Comparison of ENCODE assay signal across 14 cellular contexts in the genomic region with DNA sequence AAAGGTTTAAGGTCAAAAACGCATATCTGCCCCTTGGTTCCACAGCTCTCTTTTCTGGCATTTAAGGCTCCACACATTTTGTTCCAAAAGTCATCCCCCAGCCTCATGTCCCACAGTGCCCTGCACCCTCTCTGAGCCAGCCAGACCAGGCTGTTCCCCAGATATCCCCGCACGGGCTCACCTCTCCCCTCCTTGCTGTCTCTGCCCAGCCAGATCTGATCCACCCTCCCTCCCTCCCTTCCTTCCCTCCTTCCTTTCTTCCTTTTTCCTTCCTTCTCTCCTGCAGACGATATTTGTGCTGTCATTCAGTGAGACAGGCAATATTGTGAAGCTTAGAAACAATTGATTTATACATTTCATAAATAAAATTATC. TPM values are rescaled to one million over a fixed set of nuclear protein-coding genes. Genes with fewer than 3 reads are reported as not detected.
DNase-seq lines count a peak whose midpoint lies in the region; ATAC-seq, FAIRE-seq and TF ChIP-seq lines count a peak whose summit lies in the region.
"Had no signal": no experiment of that assay in that cellular context is flagged by ENCODE, and none has a peak within 500 bp of the region (broad histone marks: within the 10 kb centered on the region; RNA-seq: fewer than 3 reads in every experiment).

No MANE protein-coding gene starts in this region.

- no peaks in the 10 kb centered on the region for H3K27me3 ChIP-seq in Peyer's patch
- no peaks in the 10 kb centered on the region for H3K27me3 ChIP-seq in endothelial cell of umbilical vein (ENCODE audit: control insufficient read depth in 2 of 2, insufficient read depth in 2 of 2, low read length in 2 of 2)
- H3K27me3 ChIP-seq in muscle layer of colon (ENCODE audit: control insufficient read depth in 1 of 2, insufficient read depth in 2 of 2, low read length in 2 of 2): no peaks in the 10 kb centered on the region
- no peaks in the 10 kb centered on the region for H3K27me3 ChIP-seq in thyroid gland

- no peaks in the 10 kb centered on the region for H4K20me1 ChIP-seq in endothelial cell of umbilical vein (replicated peaks; ENCODE audit: control insufficient read depth, extremely low read depth, insufficient read depth, low read length)

- no peaks in the 10 kb centered on the region for H3K36me3 ChIP-seq in Peyer's patch
- no peaks in the 10 kb centered on the region for H3K36me3 ChIP-seq in endothelial cell of umbilical vein (ENCODE audit: control insufficient read depth in 2 of 2, extremely low read depth in 1 of 2, insufficient read depth in 2 of 2, low read length in 2 of 2)
- H3K36me3 ChIP-seq in muscle layer of colon (ENCODE audit: insufficient read depth, low read length): no peaks in the 10 kb centered on the region
- no peaks in the 10 kb centered on the region for H3K36me3 ChIP-seq in thyroid gland

- H3K9me3 ChIP-seq in Peyer's patch (no peaks in the 10 kb centered on the region), endothelial cell of umbilical vein (replicated peaks; ENCODE audit: control insufficient read depth, insufficient read depth, low read length) (no peaks in the 10 kb centered on the region), muscle layer of colon (ENCODE audit: low read length) (no peaks in the 10 kb centered on the region), thyroid gland (no peaks in the 10 kb centered on the region)

- no peak for TF ChIP-seq CTCF in Peyer's patch (IDR thresholded peaks at IDR 0.05)
- no peak for TF ChIP-seq CTCF in endothelial cell of umbilical vein (IDR thresholded peaks at IDR 0.05; ENCODE audit: extremely low read depth in 1 of 2, insufficient read depth in 1 of 2, low read depth in 1 of 2, low read length in 2 of 2)
- no peak for TF ChIP-seq CTCF in thyroid gland (IDR thresholded peaks at IDR 0.05)

- DNase-seq in Peyer's patch (no peak), endothelial cell of umbilical vein (ENCODE audit: low read depth, low spot score) (no peak), thyroid gland (no peak), GM19240 (ENCODE audit: insufficient read length, low spot score) (no peak), DMS 273 (lab: John Stamatoyannopoulos, UW; ENCODE audit: unreplicated experiment) (no peak)
- DNase-seq: activated B cell treated with CpG ODN at 0.5 μM for 24 hours; COR-L47; naive thymus-derived CD8-positive, alpha-beta T cell; NCI-H2081 treated with DMSO at 0.1 percent for 48 hours had no signal

- H3K4me1 ChIP-seq in Peyer's patch: peaks cover 0 to 16% (median 0%) of the 10 kb centered on the region in 4 donors
- peaks cover 9% of the 10 kb centered on the region for H3K4me1 ChIP-seq in endothelial cell of umbilical vein (ENCODE audit: control insufficient read depth, extremely low read depth, insufficient read depth, low read length)
- peaks cover 40% of the 10 kb centered on the region for H3K4me1 ChIP-seq in muscle layer of colon (ENCODE audit: insufficient read depth, low read length)
- H3K4me1 ChIP-seq in thyroid gland: peaks cover 4 to 31% of the 10 kb centered on the region in 2 donors

- peak overlapping the region; percentile 91 for H2AFZ ChIP-seq in endothelial cell of umbilical vein (ENCODE audit: low read depth, low read length)

- H3K27ac ChIP-seq in Peyer's patch (peak overlapping the region; percentile 64 to 93 (median 84)), endothelial cell of umbilical vein (ENCODE audit: insufficient read depth, low read depth, low read length) (peak overlapping the region; percentile 24), muscle layer of colon (ENCODE audit: low read depth, low read length) (peak overlapping the region; percentile 95), thyroid gland (peak overlapping the region; percentile 62 to 83 (median 80))

- H3K4me3 ChIP-seq in Peyer's patch (no peak overlapping the region), endothelial cell of umbilical vein (replicated peaks in 1 of 3; ENCODE audit: insufficient read depth in 1 of 3, low read depth in 1 of 3, low read length in 3 of 3) (no peak overlapping the region), muscle layer of colon (ENCODE audit: low read depth in 1 of 2, low read length in 2 of 2) (peak overlapping the region in 1 of 2 donors; percentile 44), thyroid gland (replicated peaks in 1 of 3) (no peak overlapping the region)

- 52 to 62% methylated on average over 4 of the region's 4 CpGs for WGBS in thyroid gland, 2 donors

- no peak overlapping the region for H3K4me2 ChIP-seq in endothelial cell of umbilical vein (ENCODE audit: insufficient read depth, low read length)

- no TSS peak for BruUV-seq in endothelial cell of umbilical vein (replicated peaks; lab: Mats Ljungman, UMichigan)

- POLR2A ChIA-PET in endothelial cell of umbilical vein (lab: Charles Lee): interaction anchor here (1.1 to 1.3 kb wide), 2 partner anchors 31 to 37 kb away, joined by 4 to 8 read pairs; a partner anchor contains a TSS

- no peaks in the 10 kb centered on the region for H3K9me1 ChIP-seq in endothelial cell of umbilical vein (replicated peaks; ENCODE audit: control insufficient read depth, extremely low read depth, insufficient read depth, low read length)

- peak; percentile 24 for FAIRE-seq in endothelial cell of umbilical vein (lab: Jason Lieb, UNC)
- FAIRE-seq: GM12892, HTR-8/SVneo had no signal

- ATAC-seq in GM19035 (IDR thresholded peaks at IDR 0.05; ENCODE audit: unreplicated experiment) (no peak), HG03095 (IDR thresholded peaks at IDR 0.05; ENCODE audit: unreplicated experiment) (no peak)
- ATAC-seq: naive thymus-derived CD8-positive, alpha-beta T cell had no signal

- no peaks in the 10 kb centered on the region for H3K79me2 ChIP-seq in endothelial cell of umbilical vein (ENCODE audit: control insufficient read depth, insufficient read depth, low read length)

- intact Hi-C loops in endothelial cell of umbilical vein (cut with micrococcal nuclease): loop anchor here (1.0 kb wide), 1 partner anchor 12 kb away; no protein-coding TSS in a partner anchor
- intact Hi-C loops in thyroid gland (cut with DNase I): no loop called here

- TF ChIP-seq POLR2A in Peyer's patch (IDR thresholded peaks at IDR 0.05): no peak
- TF ChIP-seq POLR2A in endothelial cell of umbilical vein (IDR thresholded peaks at IDR 0.05; ENCODE audit: low read depth, low read length): no peak
- TF ChIP-seq POLR2A in thyroid gland (IDR thresholded peaks at IDR 0.05): no peak

- dilution Hi-C loops in endothelial cell of umbilical vein (cut with MboI; ENCODE audit: extremely low pct_ligation_motif_present, low sequenced_read_pairs): no loop called here

- no peak overlapping the region for H3K9ac ChIP-seq in endothelial cell of umbilical vein (replicated peaks; ENCODE audit: extremely low read depth, insufficient read depth, low read length)
- peak overlapping the region; percentile 49 for H3K9ac ChIP-seq in muscle layer of colon (ENCODE audit: low read length)

- CTCF ChIA-PET in endothelial cell of umbilical vein (lab: Charles Lee): interaction anchor here (0.8 to 2.2 kb wide), 7 partner anchors 10 to 178 kb away, joined by 3 to 17 read pairs (median 9); a partner anchor contains a TSS

TF ChIP-seq in endothelial cell of umbilical vein, 7 proteins besides CTCF, POLR2A, EP300 and RAD21:
- TF ChIP-seq JUN (IDR thresholded peaks at IDR 0.05; ENCODE audit: borderline replicate concordance, insufficient read depth, insufficient read length, low read depth) (no peak), POLR2AphosphoS5 (IDR thresholded peaks at IDR 0.05; ENCODE audit: insufficient read depth, low read depth, low read length) (no peak), GATA2 (IDR thresholded peaks at IDR 0.05; ENCODE audit: insufficient read depth, insufficient read length, low read depth, low read length) (no peak), EZH2 (IDR thresholded peaks at IDR 0.05; ENCODE audit: borderline replicate concordance, low read depth, low read length, severe bottlenecking) (no peak), FOS (IDR thresholded peaks at IDR 0.05; ENCODE audit: borderline replicate concordance, insufficient read depth, low read length) (no peak), MYC (IDR thresholded peaks at IDR 0.05; ENCODE audit: low read depth, low read length) (no peak)
- TF ChIP-seq, protein P1, sequence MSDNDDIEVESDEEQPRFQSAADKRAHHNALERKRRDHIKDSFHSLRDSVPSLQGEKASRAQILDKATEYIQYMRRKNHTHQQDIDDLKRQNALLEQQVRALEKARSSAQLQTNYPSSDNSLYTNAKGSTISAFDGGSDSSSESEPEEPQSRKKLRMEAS (IDR thresholded peaks at IDR 0.05; ENCODE audit: insufficient read depth, insufficient read length): no peak

RNA-seq across cellular contexts. Expression of a gene that starts 37.0 kb away (rescaled TPM):
- total RNA-seq in Peyer's patch (100 to 1,000 TPM; 155 to 427 (median 285) TPM), endothelial cell of umbilical vein (36.1 and 46.5 TPM in 2 replicates), thyroid gland (1,000 to 10,000 TPM in 1 of 4 donors, 100 to 1,000 TPM in 3; 613 to 1,025 (median 690) TPM)
- 157 and 196 TPM in 2 replicates for polyA plus RNA-seq in endothelial cell of umbilical vein
- 146 and 177 TPM in 2 replicates for polyA plus RNA-seq in endothelial cell of umbilical vein (2011; cell fraction: cytosol; rRNA removed)
- polyA plus RNA-seq in endothelial cell of umbilical vein (2011; cell fraction: nucleus; rRNA removed): 244 and 322 TPM in 2 replicates
- 129 and 131 TPM in 2 replicates for polyA plus RNA-seq in endothelial cell of umbilical vein (2012)
- polyA minus RNA-seq in endothelial cell of umbilical vein: 107 and 126 TPM in 2 replicates
- polyA minus RNA-seq in endothelial cell of umbilical vein (2011; cell fraction: cytosol; rRNA and poly(A)+ RNA removed): 130 TPM
- 151 and 252 TPM in 2 replicates for polyA minus RNA-seq in endothelial cell of umbilical vein (2011; cell fraction: nucleus; rRNA and poly(A)+ RNA removed)

Comparison
In these comparisons a context has a peak if more than half of its experiments do, and no peak if none do; other contexts are left out.
1. H3K27ac ChIP-seq: peak in every context shown above with its lines; median percentile 95 in muscle layer of colon; 84 in Peyer's patch; 80 in thyroid gland; 24 in endothelial cell of umbilical vein.